ENCODE assay signal across 8 cellular contexts in the genomic region with DNA sequence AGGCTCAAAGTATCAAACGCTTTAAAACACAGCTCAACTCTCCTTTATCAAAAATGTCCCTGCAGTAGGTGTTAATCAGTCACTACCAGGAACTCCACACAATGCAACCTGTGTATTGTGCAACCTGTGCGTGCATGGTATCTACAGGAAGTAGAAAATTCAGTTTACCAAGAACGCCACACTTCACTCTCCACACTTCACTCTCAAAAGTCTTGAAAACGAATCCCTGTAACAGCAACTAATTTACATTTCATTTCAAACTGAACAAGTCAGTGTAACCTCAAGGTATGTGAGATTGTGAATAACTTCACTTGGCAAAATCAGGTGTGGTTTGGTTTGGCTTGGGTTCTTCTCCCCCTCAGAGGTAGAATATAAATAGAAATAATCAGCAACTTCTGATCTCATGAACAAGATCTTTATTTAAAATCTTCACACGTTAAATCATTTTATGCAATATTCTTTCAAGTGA. TPM values are rescaled to one million over a fixed set of nuclear protein-coding genes. Genes with fewer than 3 reads are reported as not detected.
A peak's percentile ranks its signal among the peaks of the same experiment; 100 is the strongest.
DNase-seq lines count a peak whose midpoint lies in the region; ATAC-seq and TF ChIP-seq lines count a peak whose summit lies in the region.

No MANE protein-coding gene starts in this region.

- intact Hi-C loops in transverse colon (cut with DNase I; ENCODE audit: low total_unique reads) (no loop called here), sciatic nerve (cut with DNase I) (no loop called here)

- peak overlapping the region in 3 of 4 donors; percentile 84 to 97 (median 89) for H3K4me3 ChIP-seq in transverse colon

- no peaks in the 10 kb centered on the region for H3K9me3 ChIP-seq in transverse colon

- ATAC-seq in HG03571 (IDR thresholded peaks at IDR 0.05; ENCODE audit: unreplicated experiment) (peak; percentile 25), WTC11 (no peak), sciatic nerve (no peak)

- in situ Hi-C loops in transverse colon (cut with MboI; ENCODE audit: low pct_ligation_motif_present in 1 of 4, low pct_unique_long_range_greater_than_20kb in 1 of 4, low sequenced_read_pairs in 3 of 4), result no loop called here

- CTCF ChIA-PET in WTC11 (lab: Charles Lee), result interaction anchor here (0.6 to 1.0 kb wide), 3 partner anchors 111 to 452 kb away, joined by 3 to 4 read pairs (median 4); no protein-coding TSS in a partner anchor

- H3K27me3 Mint-ChIP-seq in WTC11 (ENCODE audit: low read depth), result no peaks in the 10 kb centered on the region

- TF ChIP-seq EP300 in transverse colon (IDR thresholded peaks at IDR 0.05; ENCODE audit: low read depth), result no peak

- peak overlapping the region; percentile 91 to 93 (median 92) for H3K27ac ChIP-seq in transverse colon

- no peaks in the 10 kb centered on the region for H3K27me3 ChIP-seq in transverse colon

- TF ChIP-seq CTCF in WTC11 (IDR thresholded peaks at IDR 0.05), result no peak
- peak in 1 of 5 experiments; percentile 32 for TF ChIP-seq CTCF in transverse colon (IDR thresholded peaks at IDR 0.05)

- peaks cover 6% of the 10 kb centered on the region; the same call in 1 of the 2 replicates for H3K9me3 Mint-ChIP-seq in WTC11

- no peaks in the 10 kb centered on the region for H3K36me3 ChIP-seq in transverse colon

- H3K4me1 Mint-ChIP-seq in WTC11, result peaks cover 17% of the 10 kb centered on the region

- POLR2A ChIA-PET in WTC11 (lab: Charles Lee), result no interaction called here

- WGBS in transverse colon (ENCODE audit: low coverage in 1 of 2), 2 donors, result 27 to 29% methylated on average over 5 of the region's 5 CpGs

- peak; percentile 35 for TF ChIP-seq POLR2A in transverse colon (IDR thresholded peaks at IDR 0.05)

- H3K36me3 Mint-ChIP-seq in WTC11, result no peaks in the 10 kb centered on the region

- DNase-seq in NCI-H1417 (lab: John Stamatoyannopoulos, UW) (peak in 2 of 3 experiments; percentile 32 to 46), NCI-H1417 treated with DMSO at 0.1 percent for 48 hours (lab: John Stamatoyannopoulos, UW) (no peak), WTC11 (ENCODE audit: low spot score) (no peak), kidney glomerular epithelial cell (lab: John Stamatoyannopoulos, UW) (peak; percentile 11), transverse colon (peak; percentile 54), sciatic nerve (ENCODE audit: low spot score) (no peak), SW 1271 (lab: John Stamatoyannopoulos, UW) (no peak)

- peak overlapping the region; percentile 86 for H3K4me3 Mint-ChIP-seq in WTC11

- H3K4me1 ChIP-seq in transverse colon, result peaks cover 10 to 35% (median 24%) of the 10 kb centered on the region in 4 donors

- no peak overlapping the region for H3K27ac Mint-ChIP-seq in WTC11

TF ChIP-seq in WTC11, 78 proteins besides CTCF, POLR2A, EP300 and RAD21:
- TF ChIP-seq GABPB1 (CRISPR knock-in tag; IDR thresholded peaks at IDR 0.05) (peak; percentile 75), FOXP1 (CRISPR knock-in tag; IDR thresholded peaks at IDR 0.05; ENCODE audit: borderline replicate concordance) (no peak)

RNA-seq across cellular contexts. Expression of gene RALGAPA2, which starts 1.6 kb away (rescaled TPM):
- 18.2 to 20.6 TPM (median 18.6 TPM) in 3 replicates for total RNA-seq in WTC11 (2021)
- 10 to 100 TPM; 29.5 to 84.0 (median 66.5) TPM for total RNA-seq in transverse colon
- total RNA-seq in sciatic nerve, result 52.0 TPM

Comparison
In these comparisons a context has a peak if more than half of its experiments do, and no peak if none do; other contexts are left out.
1. DNase-seq: peak in NCI-H1417 (2 of 3), kidney glomerular epithelial cell (single experiment) and transverse colon (single experiment); none in NCI-H1417 treated with DMSO at 0.1 percent for 48 hours (single experiment), WTC11 (single experiment), sciatic nerve (single experiment) and SW 1271 (0 of 2).